Comparison of ENCODE assay signal across 24 cellular contexts in the genomic region with DNA sequence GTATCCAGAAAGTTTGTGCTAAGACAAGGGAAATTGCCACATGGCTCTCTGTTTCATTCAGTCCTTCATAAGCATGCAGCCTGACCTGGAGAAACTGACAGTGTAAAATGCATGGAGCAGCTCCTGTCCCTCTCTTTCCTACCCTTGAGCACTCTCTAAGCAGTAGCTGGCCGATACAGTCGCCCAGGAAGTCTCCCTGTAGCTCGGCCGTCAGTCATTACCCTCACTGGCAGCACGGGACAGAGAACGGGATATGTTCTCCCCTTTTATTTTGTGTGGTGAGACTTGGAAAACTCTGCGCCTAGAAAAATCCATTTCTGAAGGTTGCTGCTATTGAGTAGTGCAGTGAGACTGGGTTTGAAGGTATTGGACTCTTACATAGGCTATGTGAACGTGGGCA. TPM values are rescaled to one million over a fixed set of nuclear protein-coding genes. Genes with fewer than 3 reads are reported as not detected.
"Had no signal": no experiment of that assay in that cellular context is flagged by ENCODE, and none has a peak within 500 bp of the region (broad histone marks: within the 10 kb centered on the region; RNA-seq: fewer than 3 reads in every experiment).

No MANE protein-coding gene starts in this region.

- H3K4me3 ChIP-seq: MG63 had no signal

- H3K36me3 ChIP-seq: MG63 had no signal

- DNase-seq: IMR-90, Karpas-422, KG1, MG63, NCI-H1092, NCI-H1105 treated with DMSO at 0.1 percent for 48 hours, NCI-H1417 treated with DMSO at 0.1 percent for 48 hours, NCI-H146, NCI-H1694 treated with DMSO at 0.1 percent for 48 hours, NCI-H1930, NCI-H2081, NCI-H2107, NCI-H2227 treated with DMSO at 0.1 percent for 48 hours, NCI-H446, NCI-H510A, NCI-H524 treated with DMSO at 0.1 percent for 48 hours, NCI-H69, NCI-H774, SHP77 had no signal

- H3K9me3 ChIP-seq: MG63 had no signal

- ATAC-seq: HepG2, Panc1 had no signal

- H3K27ac ChIP-seq: RWPE1 had no signal

- H3K27me3 ChIP-seq: MG63 had no signal

RNA-seq across cellular contexts. Expression of gene KCNMB1, which starts 56.8 kb away (rescaled TPM):
- total RNA-seq: HepG2, HT1080, IMR-90, SK-MEL-5 had no signal
- polyA plus RNA-seq: HepG2, IMR-90 had no signal

RNA-seq across cellular contexts. Expression of gene KCNIP1, which starts 57.9 kb away (rescaled TPM):
- total RNA-seq: HepG2, HT1080, IMR-90, SK-MEL-5 had no signal
- polyA plus RNA-seq: HepG2, IMR-90 had no signal
